ENCODE assay signal across 2 cellular contexts in genomic region chr4:76342191-76342590, GRCh38.
TF ChIP-seq lines count a peak whose summit lies in the region.

No MANE protein-coding gene starts in this region.

TF ChIP-seq in K562, 482 proteins besides CTCF, POLR2A, EP300 and RAD21 (continued from another document):
- TF ChIP-seq ZNF639 (CRISPR knock-in tag; conservative IDR thresholded peaks at IDR 0.05 in 1 of 2, IDR thresholded peaks at IDR 0.05 in 1 of 2) (no peak), PHF8 (IDR thresholded peaks at IDR 0.05; ENCODE audit: borderline replicate concordance, low read length) (no peak), HOXB6 (CRISPR knock-in tag; IDR thresholded peaks at IDR 0.05; ENCODE audit: borderline replicate concordance) (no peak), ATF6 (CRISPR knock-in tag; IDR thresholded peaks at IDR 0.05) (no peak), TCF15 (CRISPR knock-in tag; IDR thresholded peaks at IDR 0.05) (no peak), ETV1 (tag; conservative IDR thresholded peaks at IDR 0.05; ENCODE audit: low read depth) (no peak), STAT6 (CRISPR knock-in tag; IDR thresholded peaks at IDR 0.05) (no peak), RBM14 (IDR thresholded peaks at IDR 0.05; ENCODE audit: borderline replicate concordance, insufficient read depth, low read depth, low read length) (no peak)

TF ChIP-seq in SK-N-SH, 30 proteins besides CTCF, POLR2A, EP300 and RAD21 (continued from another document):
- no peak for TF ChIP-seq PBX3 (IDR thresholded peaks at IDR 0.05)
- TF ChIP-seq RCOR1 (IDR thresholded peaks at IDR 0.05; ENCODE audit: low read length), result no peak
- no peak for TF ChIP-seq SMC3 (IDR thresholded peaks at IDR 0.05; ENCODE audit: low read depth, low read length)
- no peak for TF ChIP-seq TEAD4 (IDR thresholded peaks at IDR 0.05; ENCODE audit: borderline replicate concordance, insufficient read depth)
- TF ChIP-seq RXRA (IDR thresholded peaks at IDR 0.05; ENCODE audit: borderline replicate concordance, low read depth), result no peak
- TF ChIP-seq GATA2 (CRISPR knock-in tag; IDR thresholded peaks at IDR 0.05), result no peak
- TF ChIP-seq RFX5 (IDR thresholded peaks at IDR 0.05; ENCODE audit: low read length), result no peak
- TF ChIP-seq MAX (IDR thresholded peaks at IDR 0.05; ENCODE audit: low read depth), result no peak
- TF ChIP-seq GABPA (IDR thresholded peaks at IDR 0.05; ENCODE audit: low read depth), result no peak
- TF ChIP-seq FOXM1 (IDR thresholded peaks at IDR 0.05; ENCODE audit: low read depth), result no peak
